19 cellular contexts compared by ENCODE assay signal in genomic region chr9:975740-976257, GRCh38. TPM values are rescaled to one million over a fixed set of nuclear protein-coding genes. Genes with fewer than 3 reads are reported as not detected.
A peak's percentile ranks its signal among the peaks of the same experiment; 100 is the strongest.
DNase-seq lines count a peak whose midpoint lies in the region; ATAC-seq and TF ChIP-seq lines count a peak whose summit lies in the region.
"Had no signal": no experiment of that assay in that cellular context is flagged by ENCODE, and none has a peak within 500 bp of the region (broad histone marks: within the 10 kb centered on the region; RNA-seq: fewer than 3 reads in every experiment).

No MANE protein-coding gene starts in this region.

- TF ChIP-seq CTCF in type B pancreatic cell (conservative IDR thresholded peaks at IDR 0.05) (no peak), MM.1S (IDR thresholded peaks at IDR 0.05; ENCODE audit: low read length) (no peak)

- no peak for ATAC-seq in stimulated activated naive CD8-positive, alpha-beta T cell treated with anti-CD3 and anti-CD28 coated beads, Interleukin-15, Interleukin-2, amounts not matched to agents 100 U/mL and 50 U/mL, for 24 hours
- no peak for ATAC-seq in naive thymus-derived CD8-positive, alpha-beta T cell
- ATAC-seq in GM18867 (IDR thresholded peaks at IDR 0.05; ENCODE audit: unreplicated experiment) = no peak
- ATAC-seq: Right ventricle myocardium inferior had no signal

- peaks cover 100% of the 10 kb centered on the region for H3K27me3 ChIP-seq in ectodermal cell (ENCODE audit: control insufficient read depth, insufficient read depth, low read length, poor library complexity, severe bottlenecking)
- peaks cover 9% of the 10 kb centered on the region; the same call in 1 of the 2 replicates for H3K27me3 ChIP-seq in MM.1S (replicated peaks; ENCODE audit: insufficient read depth, low read length)

- no peak overlapping the region for H3K9ac ChIP-seq in MM.1S (ENCODE audit: low read length)

- H3K27ac Mint-ChIP-seq in stimulated activated naive CD8-positive, alpha-beta T cell treated with anti-CD3 and anti-CD28 coated beads, Interleukin-15, Interleukin-2, amounts not matched to agents 100 ng/mL and 50 ng/mL, for 24 hours = peak overlapping the region; percentile 49
- H3K27ac Mint-ChIP-seq in naive thymus-derived CD8-positive, alpha-beta T cell = no peak overlapping the region
- peak overlapping the region; percentile 70 for H3K27ac Mint-ChIP-seq in type B pancreatic cell

- H3K4me1 Mint-ChIP-seq in stimulated activated naive CD8-positive, alpha-beta T cell treated with anti-CD3 and anti-CD28 coated beads, Interleukin-15, Interleukin-2, amounts not matched to agents 100 ng/mL and 50 ng/mL, for 24 hours (ENCODE audit: low read depth) = peaks cover 20% of the 10 kb centered on the region
- peaks cover 3 to 29% (median 25%) of the 10 kb centered on the region in 4 donors for H3K4me1 Mint-ChIP-seq in naive thymus-derived CD8-positive, alpha-beta T cell
- peaks cover 13% of the 10 kb centered on the region for H3K4me1 Mint-ChIP-seq in type B pancreatic cell (ENCODE audit: unreplicated experiment)

- H3K9me2 ChIP-seq in MM.1S (replicated peaks; ENCODE audit: insufficient read depth, low read length) = no peaks in the 10 kb centered on the region

- H3K4me3 ChIP-seq in ectodermal cell (ENCODE audit: insufficient read depth, low read depth, low read length) (peak overlapping the region; percentile 31), MM.1S (ENCODE audit: low read length) (no peak overlapping the region)

- H3K36me3 Mint-ChIP-seq in stimulated activated naive CD8-positive, alpha-beta T cell treated with anti-CD3 and anti-CD28 coated beads, Interleukin-15, Interleukin-2, amounts not matched to agents 100 ng/mL and 50 ng/mL, for 24 hours (ENCODE audit: low read depth) = no peaks in the 10 kb centered on the region
- H3K36me3 Mint-ChIP-seq in naive thymus-derived CD8-positive, alpha-beta T cell = peaks cover 0 to 7% (median 0%) of the 10 kb centered on the region in 3 donors
- no peaks in the 10 kb centered on the region for H3K36me3 Mint-ChIP-seq in type B pancreatic cell

- H2AFZ ChIP-seq in MM.1S (ENCODE audit: low read length) = no peak overlapping the region

- DNase-seq in stimulated activated naive CD8-positive, alpha-beta T cell treated with anti-CD3 and anti-CD28 coated beads, Interleukin-15, Interleukin-2, amounts not matched to agents 100 U/mL and 50 U/mL, for 24 hours = no peak
- DNase-seq in naive thymus-derived CD8-positive, alpha-beta T cell = no peak
- DNase-seq in type B pancreatic cell (ENCODE audit: extremely low spot score, unreplicated experiment) (no peak), MM.1S (no peak), DMS 273 (lab: John Stamatoyannopoulos, UW; ENCODE audit: unreplicated experiment) (no peak)
- DNase-seq: AML-193; DMS153; HCEC 1CT; hypothalamus; NCI-H2081 treated with DMSO at 0.1 percent for 48 hours; stimulated activated CD8-positive, alpha-beta memory T cell treated with anti-CD3 and anti-CD28 coated beads, Interleukin-4, amount 100 ng/mL, for 48 hours; uterus had no signal

- no peaks in the 10 kb centered on the region for H3F3A ChIP-seq in MM.1S (ENCODE audit: insufficient read depth, low read length)

- H3K27ac ChIP-seq in ectodermal cell (ENCODE audit: insufficient read depth, low read depth, low read length, poor library complexity, severe bottlenecking) (no peak overlapping the region), MM.1S (ENCODE audit: low read length) (no peak overlapping the region)
- H3K27ac ChIP-seq: uterus had no signal

- H3K4me1 ChIP-seq in ectodermal cell (ENCODE audit: control insufficient read depth, insufficient read depth, low read length) (peaks cover 43% of the 10 kb centered on the region), MM.1S (ENCODE audit: low read length) (no peaks in the 10 kb centered on the region)

- no peak overlapping the region for H3K4me2 ChIP-seq in MM.1S (ENCODE audit: low read depth, low read length)

- peaks cover 75% of the 10 kb centered on the region for H3K27me3 Mint-ChIP-seq in stimulated activated naive CD8-positive, alpha-beta T cell treated with anti-CD3 and anti-CD28 coated beads, Interleukin-15, Interleukin-2, amounts not matched to agents 100 ng/mL and 50 ng/mL, for 24 hours
- H3K27me3 Mint-ChIP-seq in naive thymus-derived CD8-positive, alpha-beta T cell = peaks cover 41 to 72% (median 62%) of the 10 kb centered on the region in 5 donors
- H3K27me3 Mint-ChIP-seq in type B pancreatic cell = peaks cover 88% of the 10 kb centered on the region

- H3K9me3 ChIP-seq in ectodermal cell (ENCODE audit: control insufficient read depth, low read length) = no peaks in the 10 kb centered on the region
- no peaks in the 10 kb centered on the region for H3K9me3 ChIP-seq in MM.1S (replicated peaks; ENCODE audit: insufficient read depth, low read length)
- H3K9me3 ChIP-seq: uterus had no signal

- WGBS in ectodermal cell, 2 experiments = 1 to 3% methylated on average over 22 to 23 of the region's 23 CpGs

- no peak overlapping the region for H3K4me3 Mint-ChIP-seq in stimulated activated naive CD8-positive, alpha-beta T cell treated with anti-CD3 and anti-CD28 coated beads, Interleukin-15, Interleukin-2, amounts not matched to agents 100 ng/mL and 50 ng/mL, for 24 hours
- H3K4me3 Mint-ChIP-seq in naive thymus-derived CD8-positive, alpha-beta T cell = peak overlapping the region in 8 of 10 donors; percentile 1 to 64 (median 32)
- peak overlapping the region; percentile 81 for H3K4me3 Mint-ChIP-seq in type B pancreatic cell

- no peaks in the 10 kb centered on the region for H4K20me1 ChIP-seq in MM.1S (ENCODE audit: insufficient read depth, low read length)

- H3K9me3 Mint-ChIP-seq in stimulated activated naive CD8-positive, alpha-beta T cell treated with anti-CD3 and anti-CD28 coated beads, Interleukin-15, Interleukin-2, amounts not matched to agents 100 ng/mL and 50 ng/mL, for 24 hours = no peaks in the 10 kb centered on the region
- peaks cover 0 to 3% (median 0%) of the 10 kb centered on the region in 9 donors for H3K9me3 Mint-ChIP-seq in naive thymus-derived CD8-positive, alpha-beta T cell
- H3K9me3 Mint-ChIP-seq in type B pancreatic cell = no peaks in the 10 kb centered on the region

- no peaks in the 10 kb centered on the region for H3K79me2 ChIP-seq in MM.1S (ENCODE audit: low read length)

- POLR2A ChIA-PET in naive thymus-derived CD8-positive, alpha-beta T cell (lab: Charles Lee) = no interaction called here

- no peaks in the 10 kb centered on the region for H3K36me3 ChIP-seq in ectodermal cell (ENCODE audit: control insufficient read depth, insufficient read depth, low read length)
- H3K36me3 ChIP-seq in MM.1S (replicated peaks; ENCODE audit: insufficient read depth, low read length) = no peaks in the 10 kb centered on the region
- H3K36me3 ChIP-seq: uterus had no signal

RNA-seq across cellular contexts. Expression of gene DMRT3, which starts 0.7 kb away (rescaled TPM):
- polyA plus RNA-seq in ectodermal cell (2013, experiment 1 of 4) = 0.83 TPM
- 1.2 TPM for polyA plus RNA-seq in ectodermal cell (2013, experiment 2 of 4)
- 0.59 TPM for polyA plus RNA-seq in ectodermal cell (2013, experiment 3 of 4)
- polyA plus RNA-seq in ectodermal cell (2013, experiment 4 of 4) = 0.77 TPM
- total RNA-seq in naive thymus-derived CD8-positive, alpha-beta T cell = not detected
- not detected for polyA plus RNA-seq in naive thymus-derived CD8-positive, alpha-beta T cell
- total RNA-seq in type B pancreatic cell (ENCODE audit: low replicate concordance) = 0.74 and 0.80 TPM in 2 replicates
- total RNA-seq: activated CD8-positive, alpha-beta memory T cell treated with anti-CD3 and anti-CD28 coated beads for 36 hours; lung microvascular endothelial cell; M059J; Right ventricle myocardium inferior had no signal

Comparison
In these comparisons a context has a peak if more than half of its experiments do, and no peak if none do; other contexts are left out.
1. H3K27ac Mint-ChIP-seq: peak in stimulated activated naive CD8-positive, alpha-beta T cell treated with anti-CD3 and anti-CD28 coated beads, Interleukin-15, Interleukin-2, amounts not matched to agents 100 ng/mL and 50 ng/mL, for 24 hours (single experiment) and type B pancreatic cell (single experiment); none in naive thymus-derived CD8-positive, alpha-beta T cell (0 of 10).